9 cellular contexts compared by ENCODE assay signal in genomic region chr3:88219138-88219792, GRCh38.
DNase-seq lines count a peak whose midpoint lies in the region; ATAC-seq and TF ChIP-seq lines count a peak whose summit lies in the region.
"Had no signal": no experiment of that assay in that cellular context is flagged by ENCODE, and none has a peak within 500 bp of the region (broad histone marks: within the 10 kb centered on the region; RNA-seq: fewer than 3 reads in every experiment).

No MANE protein-coding gene starts in this region.

- no peak for TF ChIP-seq EP300 in Ishikawa (IDR thresholded peaks at IDR 0.05; ENCODE audit: borderline replicate concordance)

- no peaks in the 10 kb centered on the region for H3K36me3 Mint-ChIP-seq in nephron progenitor cell (ENCODE audit: low read depth)
- H3K36me3 Mint-ChIP-seq: activated naive CD8-positive, alpha-beta T cell had no signal

- peaks cover 2% of the 10 kb centered on the region for H3K27me3 ChIP-seq in RWPE2 (ENCODE audit: insufficient read depth, poor library complexity, severe bottlenecking)

- no peak overlapping the region for H3K4me3 ChIP-seq in RWPE2 (ENCODE audit: severe bottlenecking)
- H3K4me3 ChIP-seq in epithelial cell of proximal tubule (ENCODE audit: low read depth, low read length), result no peak overlapping the region

- H3K36me3 ChIP-seq in RWPE2 (ENCODE audit: low read depth), result no peaks in the 10 kb centered on the region

- TF ChIP-seq RAD21 in Ishikawa (IDR thresholded peaks at IDR 0.05; ENCODE audit: low read depth), result peak; percentile 87

- H3K4me1 ChIP-seq in RWPE2 (ENCODE audit: insufficient read depth, poor library complexity, severe bottlenecking), result no peaks in the 10 kb centered on the region

- H3K9me3 Mint-ChIP-seq in nephron progenitor cell, result no peaks in the 10 kb centered on the region

- H3K27me3 Mint-ChIP-seq in nephron progenitor cell (ENCODE audit: low read depth, poor library complexity), result peaks cover 10% of the 10 kb centered on the region

- H3K4me3 Mint-ChIP-seq in nephron progenitor cell, result no peak overlapping the region
- H3K4me3 Mint-ChIP-seq: activated naive CD8-positive, alpha-beta T cell had no signal

- no peak overlapping the region for H3K27ac ChIP-seq in RWPE2 (ENCODE audit: poor library complexity, severe bottlenecking)

- no peak overlapping the region for H3K27ac Mint-ChIP-seq in nephron progenitor cell
- H3K27ac Mint-ChIP-seq: activated naive CD8-positive, alpha-beta T cell had no signal

- TF ChIP-seq CTCF in RWPE2 (IDR thresholded peaks at IDR 0.05; ENCODE audit: poor library complexity, severe bottlenecking), result peak; percentile 54
- TF ChIP-seq CTCF in epithelial cell of proximal tubule (conservative IDR thresholded peaks at IDR 0.05; ENCODE audit: low read depth, low read length), result peak; percentile 79
- TF ChIP-seq CTCF in nephron progenitor cell (IDR thresholded peaks at IDR 0.05), result peak; percentile 67

- ATAC-seq in GM21529 (IDR thresholded peaks at IDR 0.05; ENCODE audit: unreplicated experiment) (peak; percentile 84), RWPE2 (ENCODE audit: low read depth) (peak; percentile 58)

- DNase-seq in activated CD4-positive, alpha-beta T cell treated with anti-CD3 and anti-CD28 coated beads for 48 hours, result peak; percentile 40
- DNase-seq in activated CD4-positive, alpha-beta T cell treated with anti-CD3 and anti-CD28 coated beads for 4 hours, result no peak
- DNase-seq in RWPE2 (ENCODE audit: low spot score) (no peak), epithelial cell of proximal tubule (ENCODE audit: low read depth) (no peak), nephron progenitor cell (peak; percentile 55), activated gamma-delta T cell (lab: John Stamatoyannopoulos, UW) (no peak)

- no peaks in the 10 kb centered on the region for H3K9me3 ChIP-seq in RWPE2 (ENCODE audit: severe bottlenecking)

- H3K4me1 Mint-ChIP-seq in nephron progenitor cell, result peaks cover 29% of the 10 kb centered on the region

TF ChIP-seq in Ishikawa, 13 proteins besides CTCF, POLR2A, EP300 and RAD21:
- TF ChIP-seq NFIC (IDR thresholded peaks at IDR 0.05), result no peak

Comparison
In these comparisons a context has a peak if more than half of its experiments do, and no peak if none do; other contexts are left out.
1. DNase-seq: peak in activated CD4-positive, alpha-beta T cell treated with anti-CD3 and anti-CD28 coated beads for 48 hours (single experiment) and nephron progenitor cell (single experiment); none in activated CD4-positive, alpha-beta T cell treated with anti-CD3 and anti-CD28 coated beads for 4 hours (0 of 2), RWPE2 (single experiment), epithelial cell of proximal tubule (single experiment) and activated gamma-delta T cell (single experiment).
2. Peak in every context shown above with its lines, with median percentiles within 50 percentile points of each other: CTCF ChIP-seq.